ENCODE assay signal across 27 cellular contexts in the genomic region with DNA sequence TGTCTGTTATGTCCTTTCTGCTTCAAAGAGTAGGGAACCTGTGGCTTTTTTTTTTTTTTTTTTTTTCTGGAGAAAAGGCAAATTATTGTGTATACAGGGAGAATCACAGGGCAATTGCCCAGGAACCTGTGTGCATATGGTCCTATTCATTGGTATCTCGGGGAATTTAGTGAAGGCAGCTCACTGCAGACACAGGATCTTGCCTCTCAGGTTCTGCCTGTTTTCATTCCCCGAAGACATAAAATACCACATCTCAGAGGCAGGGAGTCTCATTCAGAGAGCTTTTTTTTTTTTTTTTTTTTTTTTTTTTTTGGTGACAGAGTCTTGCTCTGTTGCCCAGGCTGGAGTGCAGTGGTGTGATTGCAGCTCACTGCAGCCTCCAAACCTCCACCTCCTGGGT.
"Had no signal": no experiment of that assay in that cellular context is flagged by ENCODE, and none has a peak within 500 bp of the region (broad histone marks: within the 10 kb centered on the region; RNA-seq: fewer than 3 reads in every experiment).

No MANE protein-coding gene starts in this region.

- H3K9ac ChIP-seq: KMS-11 had no signal

- ATAC-seq: activated CD4-positive, alpha-beta T cell treated with anti-CD3 and anti-CD28 coated beads for 36 hours; activated T-cell treated with anti-CD3 and anti-CD28 coated beads, Interleukin-2, amount 50 U/mL, for 72 hours; T-cell had no signal

- H3K36me3 ChIP-seq: brain microvascular endothelial cell, MG63, WERI-Rb-1 had no signal

- H3K9me3 ChIP-seq: MG63 had no signal

- DNase-seq: activated CD4-positive, alpha-beta memory T cell treated with anti-CD3 and anti-CD28 coated beads, Interleukin-2, amount 10 ng/mL, durations not matched to agents 7 days and 5 days; activated CD4-positive, alpha-beta T cell treated with anti-CD3 and anti-CD28 coated beads for 36 hours; activated CD4-positive, alpha-beta T cell treated with anti-CD3 and anti-CD28 coated beads, Interleukin-2, amount 50 U/mL, for 1 hour; activated CD8-positive, alpha-beta memory T cell treated with anti-CD3 and anti-CD28 coated beads, Interleukin-2, amount 50 U/mL, for 4 hours; activated gamma-delta T cell treated with Interleukin-2 at 50 U/mL for 16 hours; activated naive CD4-positive, alpha-beta T cell treated with anti-CD3 and anti-CD28 coated beads, Interleukin-2, amount 10 ng/mL, durations not matched to agents 7 days and 5 days; activated naive CD8-positive, alpha-beta T cell treated with anti-CD3 and anti-CD28 coated beads for 36 hours; activated T-cell treated with anti-CD3 and anti-CD28 coated beads, Interleukin-2, amount 50 U/mL, for 72 hours; brain microvascular endothelial cell; caudate nucleus; MG63; MV-4-11; NCI-H1105; NCI-H1436; NCI-H1694 treated with DMSO at 0.1 percent for 48 hours; NCI-H2029 treated with DMSO at 0.1 percent for 48 hours; NCI-H510A treated with DMSO at 0.1 percent for 48 hours; NCI-H69; NK-92 treated with Interleukin-12 subunit alpha and Interleukin-12 subunit beta, amount 100 ng/mL, for 24 hours; OCI-M1; SHP77 treated with DMSO at 0.1 percent for 48 hours; T-cell; T-helper 2 cell; T1000; WERI-Rb-1 had no signal

- H3K4me3 ChIP-seq: MG63, SK-N-MC had no signal

- H3K4me2 ChIP-seq: KMS-11 had no signal

- H3K27ac ChIP-seq: brain microvascular endothelial cell, KMS-11, SK-N-MC, WERI-Rb-1 had no signal

- H3K27me3 ChIP-seq: brain microvascular endothelial cell, MG63 had no signal
